Comparison of ENCODE assay signal across 27 cellular contexts in genomic region chr20:48552550-48552949, GRCh38.
DNase-seq lines count a peak whose midpoint lies in the region; ATAC-seq, FAIRE-seq and TF ChIP-seq lines count a peak whose summit lies in the region.
"Had no signal": no experiment of that assay in that cellular context is flagged by ENCODE, and none has a peak within 500 bp of the region (broad histone marks: within the 10 kb centered on the region; RNA-seq: fewer than 3 reads in every experiment).

No MANE protein-coding gene starts in this region.

- CTCF ChIA-PET in HEK293 (lab: Yijun Ruan, JAX) = no interaction called here

- no peaks in the 10 kb centered on the region; the same call in 2 of the 3 replicates for H3K9me3 Mint-ChIP-seq in GM23338
- H3K9me3 Mint-ChIP-seq: CD14-positive monocyte; CD4-positive, alpha-beta memory T cell; CD8-positive, alpha-beta memory T cell had no signal

- no peak overlapping the region for H3K27ac Mint-ChIP-seq in GM23338
- H3K27ac Mint-ChIP-seq: CD14-positive monocyte; CD4-positive, alpha-beta memory T cell; CD4-positive, CD25-positive, alpha-beta regulatory T cell; CD8-positive, alpha-beta memory T cell had no signal

- DNase-seq in GM23338 (ENCODE audit: low spot score) = no peak
- DNase-seq in bronchial epithelial cell (ENCODE audit: low read depth) = peak; percentile 7
- no peak for DNase-seq in medulla oblongata (ENCODE audit: extremely low spot score)
- DNase-seq in activated CD4-positive, CD25-positive, alpha-beta regulatory T cell (lab: John Stamatoyannopoulos, UW) = no peak
- no peak for DNase-seq in NCI-H1417 (lab: John Stamatoyannopoulos, UW)
- DNase-seq: 8988T; ACHN; BE2C; C1 segment of cervical spinal cord; CD4-positive, alpha-beta memory T cell; CD4-positive, CD25-positive, alpha-beta regulatory T cell; CD8-positive, alpha-beta memory T cell; COR-L47; DMS 273 treated with DMSO at 0.1 percent for 48 hours; DMS153; DMS53; DMS79; DND-41; EL; GDM1 had no signal

- H3K4me1 Mint-ChIP-seq in GM23338 = peaks cover 5% of the 10 kb centered on the region; the same call in 2 of the 3 replicates
- H3K4me1 Mint-ChIP-seq: CD14-positive monocyte; CD4-positive, alpha-beta memory T cell; CD4-positive, CD25-positive, alpha-beta regulatory T cell; CD8-positive, alpha-beta memory T cell had no signal

- H2AFZ ChIP-seq in GM23338 = no peak overlapping the region

- H3K4me1 ChIP-seq in GM23338 (ENCODE audit: insufficient read depth) (no peaks in the 10 kb centered on the region), HEK293 (ENCODE audit: control insufficient read depth, insufficient read depth, low read length) (no peaks in the 10 kb centered on the region)
- H3K4me1 ChIP-seq: BLaER1 had no signal

- no peak for FAIRE-seq in bronchial epithelial cell (lab: Jason Lieb, UNC)
- FAIRE-seq: A204.1, GM12878, GM12892, GM18507 had no signal

- ATAC-seq in GM23338 = peak; percentile 39; the same call in 2 of the 3 replicates
- ATAC-seq: GM12878 had no signal

- H3K27me3 ChIP-seq in GM23338 (ENCODE audit: insufficient read depth) (no peaks in the 10 kb centered on the region), bronchial epithelial cell (ENCODE audit: control insufficient read depth, insufficient read depth, low read length) (no peaks in the 10 kb centered on the region)
- H3K27me3 ChIP-seq: BE2C, BLaER1 had no signal

- H3K27ac ChIP-seq in GM23338 (ENCODE audit: low read depth) = no peak overlapping the region
- no peak overlapping the region for H3K27ac ChIP-seq in HEK293 (ENCODE audit: extremely low read depth, low read depth, low read length)
- H3K27ac ChIP-seq: BLaER1 had no signal

- no peaks in the 10 kb centered on the region for H4K20me1 ChIP-seq in GM23338 (replicated peaks; ENCODE audit: insufficient read depth)
- H4K20me1 ChIP-seq: BLaER1 had no signal

- no peaks in the 10 kb centered on the region for H3K9me3 ChIP-seq in HEK293 (ENCODE audit: control insufficient read depth, insufficient read depth, low read depth, low read length)
- H3K9me3 ChIP-seq: BE2C, BLaER1 had no signal

- no peaks in the 10 kb centered on the region for H3K36me3 Mint-ChIP-seq in GM23338 (ENCODE audit: low read depth)
- H3K36me3 Mint-ChIP-seq: CD14-positive monocyte; CD4-positive, alpha-beta memory T cell; CD8-positive, alpha-beta memory T cell had no signal

- no peaks in the 10 kb centered on the region for H3K79me2 ChIP-seq in GM23338 (replicated peaks; ENCODE audit: insufficient read depth)

- H3K9me2 ChIP-seq in GM23338 (ENCODE audit: insufficient read depth) = no peaks in the 10 kb centered on the region

- no peaks in the 10 kb centered on the region for H3K36me3 ChIP-seq in GM23338 (ENCODE audit: insufficient read depth)
- H3K36me3 ChIP-seq in HEK293 (ENCODE audit: control insufficient read depth in 2 of 2, insufficient read depth in 1 of 2, low read length in 2 of 2) = no peaks in the 10 kb centered on the region
- H3K36me3 ChIP-seq in bronchial epithelial cell (ENCODE audit: control insufficient read depth, insufficient read depth, low read length) = no peaks in the 10 kb centered on the region
- H3K36me3 ChIP-seq: BE2C, BLaER1 had no signal

- H3K27me3 Mint-ChIP-seq in GM23338 (ENCODE audit: insufficient read depth, low read depth, poor library complexity) = peaks cover 4% of the 10 kb centered on the region

- no peak overlapping the region for H3K4me2 ChIP-seq in GM23338
- H3K4me2 ChIP-seq: BLaER1 had no signal

- H3F3A ChIP-seq in GM23338 (replicated peaks; ENCODE audit: low read depth) = no peaks in the 10 kb centered on the region

- TF ChIP-seq CTCF in GM23338 (conservative IDR thresholded peaks at IDR 0.05; ENCODE audit: low read depth in 2 of 2) (no peak), HEK293 (tag by site-specific recombination; IDR thresholded peaks at IDR 0.05) (no peak), bronchial epithelial cell (IDR thresholded peaks at IDR 0.05; ENCODE audit: insufficient read depth, low read length, severe bottlenecking) (no peak)

- no peak overlapping the region for H3K4me3 Mint-ChIP-seq in GM23338
- H3K4me3 Mint-ChIP-seq: CD14-positive monocyte; CD4-positive, alpha-beta memory T cell; CD4-positive, CD25-positive, alpha-beta regulatory T cell; CD8-positive, alpha-beta memory T cell had no signal

- H3K4me3 ChIP-seq in GM23338 = no peak overlapping the region
- no peak overlapping the region for H3K4me3 ChIP-seq in HEK293 (ENCODE audit: low read depth, low read length)
- no peak overlapping the region for H3K4me3 ChIP-seq in bronchial epithelial cell (ENCODE audit: low read depth, low read length)
- H3K4me3 ChIP-seq: BLaER1, GM12878 had no signal

- POLR2A ChIA-PET in HEK293 (lab: Yijun Ruan, JAX) = no interaction called here

TF ChIP-seq in GM23338, 12 proteins besides CTCF, POLR2A, EP300 and RAD21 (continues in another document):
- TF ChIP-seq EZH2 (IDR thresholded peaks at IDR 0.05; ENCODE audit: low read depth, unreplicated experiment) = no peak
- TF ChIP-seq ETS1 (IDR thresholded peaks at IDR 0.05) = no peak
- TF ChIP-seq ZNF331 (CRISPR knock-in tag; IDR thresholded peaks at IDR 0.05; ENCODE audit: low read depth) = no peak
- no peak for TF ChIP-seq REST (IDR thresholded peaks at IDR 0.05; ENCODE audit: unreplicated experiment)

TF ChIP-seq in HEK293, 187 proteins besides CTCF, POLR2A, EP300 and RAD21:
- TF ChIP-seq ZSCAN4 (tag by site-specific recombination; IDR thresholded peaks at IDR 0.05) (peak; percentile 89), ZNF610 (tag by site-specific recombination; IDR thresholded peaks at IDR 0.05; ENCODE audit: borderline replicate concordance) (no peak), EGR2 (tag by site-specific recombination; IDR thresholded peaks at IDR 0.05; ENCODE audit: low read depth) (peak; percentile 62), ZNF23 (tag by site-specific recombination; IDR thresholded peaks at IDR 0.05; ENCODE audit: borderline replicate concordance) (no peak), ZNF354C (tag by site-specific recombination; IDR thresholded peaks at IDR 0.05; ENCODE audit: borderline replicate concordance, low read depth) (no peak), ZFHX2 (tag by site-specific recombination; conservative IDR thresholded peaks at IDR 0.05) (peak; percentile 67)
TF ChIP-seq in HEK293: peak in this region for 3.
